In the genomic region with DNA sequence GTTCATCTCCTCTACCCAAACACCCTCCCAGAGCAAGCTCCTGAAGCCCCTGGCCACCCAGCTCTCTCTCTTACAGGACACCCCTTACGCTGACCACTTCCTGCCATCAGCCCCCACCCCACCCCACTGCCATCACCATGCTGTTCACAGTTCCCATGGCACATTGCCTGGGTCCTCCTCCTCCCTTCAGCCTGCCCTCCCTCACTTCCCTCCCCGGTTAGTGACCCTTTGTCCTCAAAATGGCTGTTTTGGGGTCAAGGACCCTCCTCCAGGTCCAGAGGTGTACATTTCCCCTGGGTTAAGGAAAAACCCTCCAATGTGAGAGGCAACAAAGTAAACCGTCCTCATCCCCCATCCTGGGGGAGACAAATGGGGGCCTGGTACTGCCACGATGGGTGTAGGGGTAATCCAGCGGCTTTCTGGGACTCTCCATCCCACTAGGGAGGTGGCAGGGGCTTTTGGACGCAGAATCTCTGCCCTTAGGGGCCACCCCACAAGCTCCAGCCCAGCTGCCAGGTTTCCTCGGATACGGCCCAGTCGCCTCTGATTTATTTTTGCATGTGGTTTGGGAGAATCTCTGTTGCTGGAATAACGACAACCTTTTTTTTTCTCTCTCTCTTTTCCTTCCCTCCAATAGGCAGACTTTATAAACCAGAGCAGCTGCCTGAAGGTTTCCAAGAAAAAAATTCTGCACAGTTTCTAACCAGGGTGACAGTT, we compare ENCODE assay signal across 2 cellular contexts.
TF ChIP-seq lines count a peak whose summit lies in the region.

No MANE protein-coding gene starts in this region.

TF ChIP-seq in IMR-90, 13 proteins besides CTCF, POLR2A, EP300 and RAD21:
- TF ChIP-seq BHLHE40 (IDR thresholded peaks at IDR 0.05; ENCODE audit: low read depth, low read length) (no peak), USF2 (IDR thresholded peaks at IDR 0.05; ENCODE audit: low read depth, low read length) (no peak), RFX5 (IDR thresholded peaks at IDR 0.05; ENCODE audit: low read depth, low read length) (no peak), SMC3 (IDR thresholded peaks at IDR 0.05; ENCODE audit: low read depth, low read length) (no peak), NFE2L2 (IDR thresholded peaks at IDR 0.05; ENCODE audit: low read depth, low read length) (no peak), MAZ (IDR thresholded peaks at IDR 0.05; ENCODE audit: borderline replicate concordance, low read depth, low read length) (no peak)

TF ChIP-seq in H1, 55 proteins besides CTCF, POLR2A, EP300 and RAD21:
- TF ChIP-seq GTF2F1 (IDR thresholded peaks at IDR 0.05; ENCODE audit: borderline replicate concordance, low read depth, low read length): no peak
- TF ChIP-seq TBP (IDR thresholded peaks at IDR 0.05; ENCODE audit: low read depth, low read length): no peak
- no peak for TF ChIP-seq SIRT6 (IDR thresholded peaks at IDR 0.05; ENCODE audit: low read length)
- no peak for TF ChIP-seq ASH2L (IDR thresholded peaks at IDR 0.05; ENCODE audit: low read length)
- TF ChIP-seq CBX8 (IDR thresholded peaks at IDR 0.05; ENCODE audit: borderline replicate concordance, low read depth, low read length): no peak
